ENCODE assay signal across 29 cellular contexts in genomic region chr2:120812866-120813265, GRCh38.
"Had no signal": no experiment of that assay in that cellular context is flagged by ENCODE, and none has a peak within 500 bp of the region (broad histone marks: within the 10 kb centered on the region; RNA-seq: fewer than 3 reads in every experiment).

No MANE protein-coding gene starts in this region.

- H3K27ac Mint-ChIP-seq: dendritic cell treated with granulocyte-macrophage colony-stimulating factor and Interleukin-4, amounts not matched to agents 40 ng/mL and 50 ng/mL, for 4 days; effector memory CD8-positive, alpha-beta T cell; endodermal cell had no signal

- H3K36me3 ChIP-seq: colonic mucosa, esophagus squamous epithelium, gastrocnemius medialis, heart left ventricle, heart right ventricle had no signal

- FAIRE-seq: colon, endometrium, endothelial cell of umbilical vein, frontal cortex had no signal

- H3K9me3 Mint-ChIP-seq: dendritic cell treated with granulocyte-macrophage colony-stimulating factor and Interleukin-4, amounts not matched to agents 40 ng/mL and 50 ng/mL, for 4 days; effector memory CD8-positive, alpha-beta T cell; endodermal cell had no signal

- H3K4me3 Mint-ChIP-seq: dendritic cell treated with granulocyte-macrophage colony-stimulating factor and Interleukin-4, amounts not matched to agents 40 ng/mL and 50 ng/mL, for 4 days; effector memory CD8-positive, alpha-beta T cell; endodermal cell had no signal

- H3K27me3 ChIP-seq: colonic mucosa, esophagus muscularis mucosa, foreskin keratinocyte, gastrocnemius medialis, gastroesophageal sphincter, heart left ventricle had no signal

- ATAC-seq: effector memory CD8-positive, alpha-beta T cell; esophagus mucosa; foreskin keratinocyte; gastrocnemius medialis; gastroesophageal sphincter; heart left ventricle; heart right ventricle had no signal

- DNase-seq: colonic mucosa; cortex of kidney; dermis blood vessel endothelial cell; dorsolateral prefrontal cortex; effector CD4-positive, alpha-beta T cell; effector CD8-positive, alpha-beta T cell; effector memory CD4-positive, alpha-beta T cell; effector memory CD8-positive, alpha-beta T cell; endodermal cell; erythroblast; esophagus squamous epithelium; foreskin fibroblast; foreskin keratinocyte; foreskin melanocyte; gastrocnemius medialis; glutamatergic neuron; head of caudate nucleus; heart right ventricle had no signal

- H3K27ac ChIP-seq: colonic mucosa, coronary artery, dorsolateral prefrontal cortex, epithelial cell of prostate, esophagus muscularis mucosa, esophagus squamous epithelium, foreskin keratinocyte, gastrocnemius medialis, gastroesophageal sphincter, heart left ventricle, heart right ventricle had no signal

- H3K9me3 ChIP-seq: colonic mucosa, esophagus muscularis mucosa, esophagus squamous epithelium, gastrocnemius medialis, gastroesophageal sphincter, heart left ventricle, heart right ventricle had no signal

- H3K4me1 ChIP-seq: colonic mucosa, foreskin keratinocyte, gastrocnemius medialis, heart left ventricle, heart right ventricle had no signal

- H3K4me3 ChIP-seq: colonic mucosa, coronary artery, dorsolateral prefrontal cortex, esophagus muscularis mucosa, esophagus squamous epithelium, gastrocnemius medialis, gastroesophageal sphincter, heart left ventricle, heart right ventricle had no signal
